ENCODE assay signal across 9 cellular contexts in genomic region chr17:50062323-50063243, GRCh38. TPM values are rescaled to one million over a fixed set of nuclear protein-coding genes. Genes with fewer than 3 reads are reported as not detected.
A peak's percentile ranks its signal among the peaks of the same experiment; 100 is the strongest.
DNase-seq lines count a peak whose midpoint lies in the region; ATAC-seq and TF ChIP-seq lines count a peak whose summit lies in the region.
"Had no signal": no experiment of that assay in that cellular context is flagged by ENCODE, and none has a peak within 500 bp of the region (broad histone marks: within the 10 kb centered on the region; RNA-seq: fewer than 3 reads in every experiment).

No MANE protein-coding gene starts in this region.

- peaks cover 81% of the 10 kb centered on the region for H3K36me3 ChIP-seq in SJSA1

- H3K4me1 ChIP-seq in SJSA1 (replicated peaks) = peaks cover 94% of the 10 kb centered on the region

- no peak for ATAC-seq in GM18520 (IDR thresholded peaks at IDR 0.05; ENCODE audit: unreplicated experiment)

- no peaks in the 10 kb centered on the region for H3K9me3 ChIP-seq in SJSA1 (replicated peaks)

- TF ChIP-seq CTCF in foreskin fibroblast (IDR thresholded peaks at IDR 0.05; ENCODE audit: low read depth, low read length) = no peak
- TF ChIP-seq CTCF in retinal pigment epithelial cell (conservative IDR thresholded peaks at IDR 0.05; ENCODE audit: low read depth, low read length) = no peak

- H3K27ac ChIP-seq in SJSA1 = peak overlapping the region; percentile 92
- H3K27ac ChIP-seq: HL-60 had no signal

- H3K27me3 ChIP-seq in SJSA1 (replicated peaks) = no peaks in the 10 kb centered on the region

- no peak overlapping the region for H3K4me3 ChIP-seq in SJSA1
- H3K4me3 ChIP-seq in foreskin fibroblast (ENCODE audit: low read depth in 1 of 2, low read length in 2 of 2) = no peak overlapping the region
- H3K4me3 ChIP-seq in retinal pigment epithelial cell (ENCODE audit: low read length) = no peak overlapping the region

- DNase-seq in Daoy (ENCODE audit: low read depth) = peak; percentile 95
- peak; percentile 100 for DNase-seq in SJSA1 (ENCODE audit: low read depth in 1 of 2, low spot score in 2 of 2)
- peak; percentile 83 to 85 for DNase-seq in foreskin fibroblast
- DNase-seq in retinal pigment epithelial cell (ENCODE audit: low read depth) = peak; percentile 89
- no peak for DNase-seq in NCI-H2107 treated with DMSO at 0.1 percent for 48 hours (lab: John Stamatoyannopoulos, UW; ENCODE audit: unreplicated experiment)
- DNase-seq in SHP77 treated with DMSO at 0.1 percent for 48 hours (lab: John Stamatoyannopoulos, UW) = no peak
- no peak for DNase-seq in NCI-H1436 treated with DMSO at 0.1 percent for 48 hours (lab: John Stamatoyannopoulos, UW)

RNA-seq across cellular contexts. Expression of gene ITGA3, which starts 6.7 kb away (rescaled TPM):
- total RNA-seq in Daoy (2014; rRNA removed; shearing (Covaris generic)) = 70.8 and 76.5 TPM in 2 replicates
- 142 and 195 TPM in 2 replicates for total RNA-seq in SJSA1 (2014; rRNA removed; shearing (Covaris generic))

RNA-seq across cellular contexts. Expression of gene PDK2, which starts 32.6 kb away (rescaled TPM):
- 4.5 and 5.7 TPM in 2 replicates for total RNA-seq in Daoy (2014; rRNA removed; shearing (Covaris generic))
- 22.2 and 25.3 TPM in 2 replicates for total RNA-seq in SJSA1 (2014; rRNA removed; shearing (Covaris generic))

Comparison
In these comparisons a context has a peak if more than half of its experiments do, and no peak if none do; other contexts are left out.
1. DNase-seq: peak in Daoy (single experiment), SJSA1 (2 of 2), foreskin fibroblast (2 of 2) and retinal pigment epithelial cell (single experiment); none in NCI-H2107 treated with DMSO at 0.1 percent for 48 hours (single experiment), SHP77 treated with DMSO at 0.1 percent for 48 hours (single experiment) and NCI-H1436 treated with DMSO at 0.1 percent for 48 hours (single experiment).